In genomic region chr1:198007687-198008627, GRCh38 we compare ENCODE assay signal across 2 cellular contexts.
TF ChIP-seq lines count a peak whose summit lies in the region.

No MANE protein-coding gene starts in this region.

TF ChIP-seq in GM23338, 12 proteins besides CTCF, POLR2A, EP300 and RAD21 (continued from another document):
- TF ChIP-seq ZNF462 (CRISPR knock-in tag; IDR thresholded peaks at IDR 0.05) (no peak), EZH2 (IDR thresholded peaks at IDR 0.05; ENCODE audit: low read depth, unreplicated experiment) (no peak), CREB1 (CRISPR knock-in tag; IDR thresholded peaks at IDR 0.05; ENCODE audit: low read depth) (no peak), NANOG (IDR thresholded peaks at IDR 0.05; ENCODE audit: borderline replicate concordance) (no peak), ZNF114 (CRISPR knock-in tag; IDR thresholded peaks at IDR 0.05) (no peak), REST (IDR thresholded peaks at IDR 0.05; ENCODE audit: unreplicated experiment) (no peak)
- TF ChIP-seq, protein P1, sequence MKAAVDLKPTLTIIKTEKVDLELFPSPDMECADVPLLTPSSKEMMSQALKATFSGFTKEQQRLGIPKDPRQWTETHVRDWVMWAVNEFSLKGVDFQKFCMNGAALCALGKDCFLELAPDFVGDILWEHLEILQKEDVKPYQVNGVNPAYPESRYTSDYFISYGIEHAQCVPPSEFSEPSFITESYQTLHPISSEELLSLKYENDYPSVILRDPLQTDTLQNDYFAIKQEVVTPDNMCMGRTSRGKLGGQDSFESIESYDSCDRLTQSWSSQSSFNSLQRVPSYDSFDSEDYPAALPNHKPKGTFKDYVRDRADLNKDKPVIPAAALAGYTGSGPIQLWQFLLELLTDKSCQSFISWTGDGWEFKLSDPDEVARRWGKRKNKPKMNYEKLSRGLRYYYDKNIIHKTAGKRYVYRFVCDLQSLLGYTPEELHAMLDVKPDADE (IDR thresholded peaks at IDR 0.05) = no peak

TF ChIP-seq in SK-N-SH, 30 proteins besides CTCF, POLR2A, EP300 and RAD21:
- TF ChIP-seq REST (IDR thresholded peaks at IDR 0.05; ENCODE audit: low read depth, low read length) (no peak), TCF12 (IDR thresholded peaks at IDR 0.05) (peak; percentile 49), TAF1 (IDR thresholded peaks at IDR 0.05; ENCODE audit: borderline replicate concordance, low read depth, low read length) (no peak), FOXM1 (IDR thresholded peaks at IDR 0.05; ENCODE audit: low read depth) (no peak), MEF2A (IDR thresholded peaks at IDR 0.05; ENCODE audit: borderline replicate concordance, low read depth) (peak; percentile 65; the same call in 1 of the 2 replicates), FOSL2 (IDR thresholded peaks at IDR 0.05; ENCODE audit: borderline replicate concordance, low read depth) (peak; percentile 21; the same call in 1 of the 2 replicates), JUND (IDR thresholded peaks at IDR 0.05) (peak; percentile 45), TEAD4 (IDR thresholded peaks at IDR 0.05; ENCODE audit: borderline replicate concordance, insufficient read depth) (0 out of 2 replicates have a peak, but pooled peaks have one; percentile 46)
- TF ChIP-seq, protein P2, sequence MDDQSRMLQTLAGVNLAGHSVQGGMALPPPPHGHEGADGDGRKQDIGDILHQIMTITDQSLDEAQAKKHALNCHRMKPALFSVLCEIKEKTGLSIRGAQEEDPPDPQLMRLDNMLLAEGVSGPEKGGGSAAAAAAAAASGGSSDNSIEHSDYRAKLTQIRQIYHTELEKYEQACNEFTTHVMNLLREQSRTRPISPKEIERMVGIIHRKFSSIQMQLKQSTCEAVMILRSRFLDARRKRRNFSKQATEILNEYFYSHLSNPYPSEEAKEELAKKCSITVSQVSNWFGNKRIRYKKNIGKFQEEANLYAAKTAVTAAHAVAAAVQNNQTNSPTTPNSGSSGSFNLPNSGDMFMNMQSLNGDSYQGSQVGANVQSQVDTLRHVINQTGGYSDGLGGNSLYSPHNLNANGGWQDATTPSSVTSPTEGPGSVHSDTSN (IDR thresholded peaks at IDR 0.05) = peak; percentile 70
TF ChIP-seq in SK-N-SH: peak in this region for 6.
